In the genomic region with DNA sequence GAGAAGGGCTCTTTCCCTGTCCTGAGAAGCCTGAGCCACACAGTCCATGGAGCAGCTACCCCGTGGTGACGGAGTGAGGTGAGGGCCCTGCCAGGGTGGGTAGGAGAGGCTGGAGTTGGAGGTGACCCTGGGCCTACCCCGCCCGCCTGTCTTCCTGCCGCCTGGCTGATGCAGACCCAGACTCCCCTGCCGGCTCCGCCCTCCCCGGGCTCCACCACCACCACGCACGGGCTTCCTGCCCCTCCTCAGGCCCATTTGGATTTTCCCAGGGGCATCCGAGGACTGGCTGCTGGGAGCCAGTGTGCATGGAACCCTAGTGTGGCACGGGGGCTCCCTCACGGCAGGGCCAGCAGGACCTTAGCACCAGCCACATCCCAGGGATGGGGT, we compare ENCODE assay signal across 1 cellular context.
TF ChIP-seq lines count a peak whose summit lies in the region.

No MANE protein-coding gene starts in this region.

TF ChIP-seq in HepG2, 621 proteins besides CTCF, POLR2A, EP300 and RAD21 (continued from another document):
- TF ChIP-seq, protein P1, sequence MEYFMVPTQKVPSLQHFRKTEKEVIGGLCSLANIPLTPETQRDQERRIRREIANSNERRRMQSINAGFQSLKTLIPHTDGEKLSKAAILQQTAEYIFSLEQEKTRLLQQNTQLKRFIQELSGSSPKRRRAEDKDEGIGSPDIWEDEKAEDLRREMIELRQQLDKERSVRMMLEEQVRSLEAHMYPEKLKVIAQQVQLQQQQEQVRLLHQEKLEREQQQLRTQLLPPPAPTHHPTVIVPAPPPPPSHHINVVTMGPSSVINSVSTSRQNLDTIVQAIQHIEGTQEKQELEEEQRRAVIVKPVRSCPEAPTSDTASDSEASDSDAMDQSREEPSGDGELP (IDR thresholded peaks at IDR 0.05; ENCODE audit: borderline replicate concordance, low read depth): no peak
- TF ChIP-seq NKX3-1 (CRISPR knock-in tag; IDR thresholded peaks at IDR 0.05) (no peak), TEAD3 (CRISPR knock-in tag; optimal IDR thresholded peaks at IDR 0.05; ENCODE audit: borderline replicate concordance) (peak; percentile 2), ZFP90 (CRISPR knock-in tag; IDR thresholded peaks at IDR 0.05; ENCODE audit: borderline replicate concordance) (no peak), ISL2 (CRISPR knock-in tag; IDR thresholded peaks at IDR 0.05) (no peak), IKZF1 (IDR thresholded peaks at IDR 0.05) (no peak), ZFYVE20 (CRISPR knock-in tag; IDR thresholded peaks at IDR 0.05; ENCODE audit: borderline replicate concordance, low read depth) (no peak), STAG1 (CRISPR knock-in tag; IDR thresholded peaks at IDR 0.05) (no peak), RBAK (CRISPR knock-in tag; IDR thresholded peaks at IDR 0.05) (no peak), ZZZ3 (CRISPR knock-in tag; IDR thresholded peaks at IDR 0.05; ENCODE audit: borderline replicate concordance) (no peak), ZKSCAN5 (CRISPR knock-in tag; IDR thresholded peaks at IDR 0.05) (0 out of 2 replicates have a peak, but pooled peaks have one; percentile 35), BHLHE40 (IDR thresholded peaks at IDR 0.05; ENCODE audit: low read length) (no peak), CEBPG (CRISPR knock-in tag; IDR thresholded peaks at IDR 0.05) (no peak), TBX2 (CRISPR knock-in tag; IDR thresholded peaks at IDR 0.05; ENCODE audit: borderline replicate concordance) (0 out of 2 replicates have a peak, but pooled peaks have one; percentile 7), ZNF10 (CRISPR knock-in tag; IDR thresholded peaks at IDR 0.05; ENCODE audit: borderline replicate concordance, low read depth) (no peak)
- TF ChIP-seq, protein P2, sequence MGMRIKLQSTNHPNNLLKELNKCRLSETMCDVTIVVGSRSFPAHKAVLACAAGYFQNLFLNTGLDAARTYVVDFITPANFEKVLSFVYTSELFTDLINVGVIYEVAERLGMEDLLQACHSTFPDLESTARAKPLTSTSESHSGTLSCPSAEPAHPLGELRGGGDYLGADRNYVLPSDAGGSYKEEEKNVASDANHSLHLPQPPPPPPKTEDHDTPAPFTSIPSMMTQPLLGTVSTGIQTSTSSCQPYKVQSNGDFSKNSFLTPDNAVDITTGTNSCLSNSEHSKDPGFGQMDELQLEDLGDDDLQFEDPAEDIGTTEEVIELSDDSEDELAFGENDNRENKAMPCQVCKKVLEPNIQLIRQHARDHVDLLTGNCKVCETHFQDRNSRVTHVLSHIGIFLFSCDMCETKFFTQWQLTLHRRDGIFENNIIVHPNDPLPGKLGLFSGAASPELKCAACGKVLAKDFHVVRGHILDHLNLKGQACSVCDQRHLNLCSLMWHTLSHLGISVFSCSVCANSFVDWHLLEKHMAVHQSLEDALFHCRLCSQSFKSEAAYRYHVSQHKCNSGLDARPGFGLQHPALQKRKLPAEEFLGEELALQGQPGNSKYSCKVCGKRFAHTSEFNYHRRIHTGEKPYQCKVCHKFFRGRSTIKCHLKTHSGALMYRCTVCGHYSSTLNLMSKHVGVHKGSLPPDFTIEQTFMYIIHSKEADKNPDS (CRISPR knock-in tag; IDR thresholded peaks at IDR 0.05): no peak
- TF ChIP-seq, protein P3, sequence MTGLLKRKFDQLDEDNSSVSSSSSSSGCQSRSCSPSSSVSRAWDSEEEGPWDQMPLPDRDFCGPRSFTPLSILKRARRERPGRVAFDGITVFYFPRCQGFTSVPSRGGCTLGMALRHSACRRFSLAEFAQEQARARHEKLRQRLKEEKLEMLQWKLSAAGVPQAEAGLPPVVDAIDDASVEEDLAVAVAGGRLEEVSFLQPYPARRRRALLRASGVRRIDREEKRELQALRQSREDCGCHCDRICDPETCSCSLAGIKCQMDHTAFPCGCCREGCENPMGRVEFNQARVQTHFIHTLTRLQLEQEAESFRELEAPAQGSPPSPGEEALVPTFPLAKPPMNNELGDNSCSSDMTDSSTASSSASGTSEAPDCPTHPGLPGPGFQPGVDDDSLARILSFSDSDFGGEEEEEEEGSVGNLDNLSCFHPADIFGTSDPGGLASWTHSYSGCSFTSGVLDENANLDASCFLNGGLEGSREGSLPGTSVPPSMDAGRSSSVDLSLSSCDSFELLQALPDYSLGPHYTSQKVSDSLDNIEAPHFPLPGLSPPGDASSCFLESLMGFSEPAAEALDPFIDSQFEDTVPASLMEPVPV (CRISPR knock-in tag; IDR thresholded peaks at IDR 0.05): no peak
TF ChIP-seq in HepG2: peak in this region for 13.
